21 cellular contexts compared by ENCODE assay signal in the genomic region with DNA sequence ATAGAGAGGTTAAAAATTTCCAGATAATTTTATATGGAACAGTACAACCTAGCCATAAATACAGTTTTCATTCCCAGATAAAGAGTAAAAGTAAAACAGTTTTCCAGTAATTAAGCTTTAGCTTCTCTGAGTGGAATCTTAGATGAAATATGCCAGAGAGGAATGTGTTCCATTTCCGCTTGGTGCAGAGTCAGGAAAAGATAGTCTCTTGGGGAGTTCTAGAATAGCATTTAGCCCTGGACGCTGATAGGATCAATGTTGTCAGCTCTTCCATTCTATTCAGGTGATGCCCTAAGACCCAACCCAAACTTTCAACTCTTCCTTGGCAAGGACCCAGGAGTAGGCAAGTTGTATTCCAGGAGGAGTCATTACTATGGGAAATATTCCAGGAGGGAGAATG. TPM values are rescaled to one million over a fixed set of nuclear protein-coding genes. Genes with fewer than 3 reads are reported as not detected.
DNase-seq lines count a peak whose midpoint lies in the region; ATAC-seq and TF ChIP-seq lines count a peak whose summit lies in the region.
"Had no signal": no experiment of that assay in that cellular context is flagged by ENCODE, and none has a peak within 500 bp of the region (broad histone marks: within the 10 kb centered on the region; RNA-seq: fewer than 3 reads in every experiment).

No MANE protein-coding gene starts in this region.

- H3K36me3 ChIP-seq in heart right ventricle (no peaks in the 10 kb centered on the region), SK-N-SH (replicated peaks in 1 of 2; ENCODE audit: control insufficient read depth in 1 of 2, insufficient read depth in 2 of 2, low read length in 1 of 2) (no peaks in the 10 kb centered on the region)

- CTCF ChIA-PET in SK-N-SH (lab: Yijun Ruan, JAX) = interaction anchor here (0.6 kb wide), 1 partner anchor 44 kb away, joined by 3 read pairs; no protein-coding TSS in a partner anchor

- H3K4me3 ChIP-seq in heart right ventricle = no peak overlapping the region
- H3K4me3 ChIP-seq in fibroblast of pulmonary artery (replicated peaks; ENCODE audit: low read depth, low read length) = no peak overlapping the region
- no peak overlapping the region for H3K4me3 ChIP-seq in SK-N-SH (ENCODE audit: low read depth in 2 of 2, low read length in 1 of 2)
- H3K4me3 ChIP-seq: GM23248 had no signal

- intact Hi-C loops in heart right ventricle (cut with DNase I) = no loop called here
- intact Hi-C loops in Right ventricle myocardium inferior (cut with DNase I) = no loop called here

- H3K4me1 Mint-ChIP-seq in chondrocyte (ENCODE audit: low read depth) = peaks cover 55% of the 10 kb centered on the region
- H3K4me1 Mint-ChIP-seq in activated T-cell treated with anti-CD3 and anti-CD28 coated beads, Interleukin-2, amount 50 U/mL, for 4 hours (ENCODE audit: low read depth) = no peaks in the 10 kb centered on the region
- H3K4me1 Mint-ChIP-seq: H9 had no signal

- DNase-seq in heart right ventricle = peak in 1 of 2 donors; percentile 3
- DNase-seq in Right ventricle myocardium inferior (ENCODE audit: missing footprints) = no peak
- DNase-seq in chondrocyte (ENCODE audit: low spot score) = no peak
- DNase-seq in fibroblast of pulmonary artery (ENCODE audit: low read depth) = peak; percentile 26
- DNase-seq in pulmonary artery endothelial cell (ENCODE audit: low read depth, low spot score) = peak; percentile 8
- no peak for DNase-seq in medulla oblongata (ENCODE audit: extremely low spot score)
- DNase-seq in activated T-cell treated with anti-CD3 and anti-CD28 coated beads, Interleukin-2, amount 50 U/mL, for 4 hours = no peak
- DNase-seq in SK-N-SH = no peak
- DNase-seq: 8988T, AML-193, DMS53, GM23248, H9, HFFc6, Kasumi-1, NCI-H1694, NCI-H2081, NCI-H2171, NCI-H524 treated with DMSO at 0.1 percent for 48 hours, NCI-H82 had no signal

- no peak for TF ChIP-seq CTCF in heart right ventricle (IDR thresholded peaks at IDR 0.05)
- no peak for TF ChIP-seq CTCF in chondrocyte (IDR thresholded peaks at IDR 0.05)
- TF ChIP-seq CTCF in fibroblast of pulmonary artery (IDR thresholded peaks at IDR 0.05; ENCODE audit: low read length, missing control alignments) = no peak
- no peak for TF ChIP-seq CTCF in SK-N-SH (IDR thresholded peaks at IDR 0.05)

- no peaks in the 10 kb centered on the region for H3K9me2 ChIP-seq in SK-N-SH

- H3K4me1 ChIP-seq in heart right ventricle = peaks cover 0 to 20% (median 10%) of the 10 kb centered on the region in 9 donors
- H3K4me1 ChIP-seq in SK-N-SH (ENCODE audit: control insufficient read depth in 1 of 2, insufficient read depth in 2 of 2, low read depth in 1 of 2, low read length in 1 of 2) = peaks cover 0 to 14% of the 10 kb centered on the region in 2 experiments; a peak in 2 of 4 replicates

- no peaks in the 10 kb centered on the region for H3K36me3 Mint-ChIP-seq in chondrocyte (ENCODE audit: low read depth)
- no peaks in the 10 kb centered on the region for H3K36me3 Mint-ChIP-seq in activated T-cell treated with anti-CD3 and anti-CD28 coated beads, Interleukin-2, amount 50 U/mL, for 4 hours (ENCODE audit: insufficient read depth)

- POLR2A ChIA-PET in SK-N-SH (lab: Yijun Ruan, JAX) = no interaction called here

- H3K27me3 ChIP-seq in heart right ventricle (peaks cover 0 to 4% (median 0%) of the 10 kb centered on the region in 7 donors), SK-N-SH (ENCODE audit: insufficient read depth) (no peaks in the 10 kb centered on the region)

- H3K9ac ChIP-seq in SK-N-SH = no peak overlapping the region
- H3K9ac ChIP-seq: GM23248 had no signal

- TF ChIP-seq RAD21 in SK-N-SH (IDR thresholded peaks at IDR 0.05; ENCODE audit: low read length) = no peak

- ATAC-seq in heart right ventricle = peak in 5 of 8 donors; percentile 42 to 72 (median 57)
- no peak for ATAC-seq in Right ventricle myocardium inferior
- ATAC-seq in activated T-cell treated with anti-CD3 and anti-CD28 coated beads, Interleukin-2, amount 50 U/mL, for 4 hours = no peak

- H3K27ac Mint-ChIP-seq in chondrocyte (ENCODE audit: unreplicated experiment) = peak overlapping the region; percentile 79
- H3K27ac Mint-ChIP-seq: H9, HFFc6 had no signal

- H3K4me2 ChIP-seq in SK-N-SH = no peak overlapping the region

- peak overlapping the region in 4 of 10 donors; percentile 32 to 68 (median 40) for H3K27ac ChIP-seq in heart right ventricle
- H3K27ac ChIP-seq in SK-N-SH (ENCODE audit: low read depth in 2 of 2, low read length in 1 of 2) = no peak overlapping the region
- H3K27ac ChIP-seq: C4-2B, GM23248 had no signal

- no peak for TF ChIP-seq EP300 in SK-N-SH (IDR thresholded peaks at IDR 0.05; ENCODE audit: borderline replicate concordance in 1 of 2, low read depth in 1 of 2, low read length in 1 of 2)

- H3K9me3 ChIP-seq in heart right ventricle (no peaks in the 10 kb centered on the region), SK-N-SH (no peaks in the 10 kb centered on the region)

- H3K79me2 ChIP-seq in SK-N-SH (ENCODE audit: insufficient read depth) = no peaks in the 10 kb centered on the region

- WGBS in heart right ventricle, 2 donors = 40 to 44% methylated on average over 2 of the region's 2 CpGs
- WGBS in SK-N-SH (ENCODE audit: low lambda C conversion rate) = 74% methylated on average over 2 of the region's 2 CpGs

- H3F3A ChIP-seq in SK-N-SH (replicated peaks; ENCODE audit: insufficient read depth) = no peaks in the 10 kb centered on the region

- no peaks in the 10 kb centered on the region for H3K9me3 Mint-ChIP-seq in chondrocyte (ENCODE audit: low read depth)
- H3K9me3 Mint-ChIP-seq in activated T-cell treated with anti-CD3 and anti-CD28 coated beads, Interleukin-2, amount 50 U/mL, for 4 hours = no peaks in the 10 kb centered on the region
- H3K9me3 Mint-ChIP-seq: H9, HFFc6 had no signal

- H2AFZ ChIP-seq in SK-N-SH (ENCODE audit: low read depth) = no peak overlapping the region
- H2AFZ ChIP-seq: GM23248 had no signal

- no peak overlapping the region for H3K4me3 Mint-ChIP-seq in chondrocyte (ENCODE audit: unreplicated experiment)
- H3K4me3 Mint-ChIP-seq in activated T-cell treated with anti-CD3 and anti-CD28 coated beads, Interleukin-2, amount 50 U/mL, for 4 hours = no peak overlapping the region
- H3K4me3 Mint-ChIP-seq: H9, HFFc6 had no signal

- H3K27me3 Mint-ChIP-seq in chondrocyte (ENCODE audit: low read depth) = peaks cover 3% of the 10 kb centered on the region
- H3K27me3 Mint-ChIP-seq in activated T-cell treated with anti-CD3 and anti-CD28 coated beads, Interleukin-2, amount 50 U/mL, for 4 hours (ENCODE audit: low read depth) = peaks cover 24% of the 10 kb centered on the region

- no peaks in the 10 kb centered on the region for H4K20me1 ChIP-seq in SK-N-SH (ENCODE audit: insufficient read depth)

TF ChIP-seq in SK-N-SH, 30 proteins besides CTCF, POLR2A, EP300 and RAD21 (continues in another document):
- TF ChIP-seq YY1 (IDR thresholded peaks at IDR 0.05; ENCODE audit: low read depth) (no peak), POLR2AphosphoS5 (IDR thresholded peaks at IDR 0.05; ENCODE audit: low read depth, low read length) (no peak), FOXM1 (IDR thresholded peaks at IDR 0.05; ENCODE audit: low read depth) (no peak), MEF2A (IDR thresholded peaks at IDR 0.05; ENCODE audit: borderline replicate concordance, low read depth) (no peak), TEAD4 (IDR thresholded peaks at IDR 0.05; ENCODE audit: borderline replicate concordance, insufficient read depth) (no peak), FOSL2 (IDR thresholded peaks at IDR 0.05; ENCODE audit: borderline replicate concordance, low read depth) (no peak), CHD2 (IDR thresholded peaks at IDR 0.05; ENCODE audit: low read length, partially characterized antibody) (no peak), SIN3A (IDR thresholded peaks at IDR 0.05; ENCODE audit: borderline replicate concordance, low read depth, low read length) (no peak), RCOR1 (IDR thresholded peaks at IDR 0.05; ENCODE audit: low read length) (no peak), TAF1 (IDR thresholded peaks at IDR 0.05; ENCODE audit: borderline replicate concordance, low read depth, low read length) (no peak), SMC3 (IDR thresholded peaks at IDR 0.05; ENCODE audit: low read depth, low read length) (no peak), TCF12 (IDR thresholded peaks at IDR 0.05) (no peak)
- TF ChIP-seq, protein P1, sequence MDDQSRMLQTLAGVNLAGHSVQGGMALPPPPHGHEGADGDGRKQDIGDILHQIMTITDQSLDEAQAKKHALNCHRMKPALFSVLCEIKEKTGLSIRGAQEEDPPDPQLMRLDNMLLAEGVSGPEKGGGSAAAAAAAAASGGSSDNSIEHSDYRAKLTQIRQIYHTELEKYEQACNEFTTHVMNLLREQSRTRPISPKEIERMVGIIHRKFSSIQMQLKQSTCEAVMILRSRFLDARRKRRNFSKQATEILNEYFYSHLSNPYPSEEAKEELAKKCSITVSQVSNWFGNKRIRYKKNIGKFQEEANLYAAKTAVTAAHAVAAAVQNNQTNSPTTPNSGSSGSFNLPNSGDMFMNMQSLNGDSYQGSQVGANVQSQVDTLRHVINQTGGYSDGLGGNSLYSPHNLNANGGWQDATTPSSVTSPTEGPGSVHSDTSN (IDR thresholded peaks at IDR 0.05) = no peak
- TF ChIP-seq, protein P2, sequence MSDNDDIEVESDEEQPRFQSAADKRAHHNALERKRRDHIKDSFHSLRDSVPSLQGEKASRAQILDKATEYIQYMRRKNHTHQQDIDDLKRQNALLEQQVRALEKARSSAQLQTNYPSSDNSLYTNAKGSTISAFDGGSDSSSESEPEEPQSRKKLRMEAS (IDR thresholded peaks at IDR 0.05; ENCODE audit: low read depth) = no peak

RNA-seq across cellular contexts. Expression of a gene that starts 30.9 kb away (rescaled TPM):
- 10 to 100 TPM in 3 of 10 donors, 1 to 10 TPM in 7; 7.7 to 12.5 (median 9.4) TPM for total RNA-seq in heart right ventricle
- polyA plus RNA-seq in heart right ventricle = 1 to 10 TPM; 4.9 to 5.3 TPM
- total RNA-seq in Right ventricle myocardium inferior = 7.4 TPM
- 16.3 to 27.3 TPM (median 26.0 TPM) in 3 replicates for total RNA-seq in chondrocyte
- 26.2 and 31.5 TPM in 2 replicates for total RNA-seq in pulmonary artery endothelial cell
- 1 to 10 TPM; 2.4 to 3.7 (median 2.7) TPM for total RNA-seq in activated T-cell treated with anti-CD3 and anti-CD28 coated beads, Interleukin-2, amount 50 U/mL, for 4 hours
- polyA plus RNA-seq in SK-N-SH (2012; rRNA removed) = 6.9 and 9.9 TPM in 2 replicates
- polyA plus RNA-seq in SK-N-SH (2012; cell fraction: cytosol; rRNA removed) = 3.7 and 5.7 TPM in 2 replicates
- polyA plus RNA-seq in SK-N-SH (2012; cell fraction: nucleus; rRNA removed) = 13.9 and 14.8 TPM in 2 replicates

RNA-seq across cellular contexts. Expression of a gene that starts 57.8 kb away (rescaled TPM):
- total RNA-seq in heart right ventricle (1 to 10 TPM in 6 of 10 donors, under 1 TPM in 4; 0.62 to 3.4 (median 1.1) TPM), Right ventricle myocardium inferior (1.2 TPM), chondrocyte (4.9 to 7.7 TPM (median 7.6 TPM) in 3 replicates), pulmonary artery endothelial cell (32.3 and 60.7 TPM in 2 replicates)
- polyA plus RNA-seq in heart right ventricle (under 1 TPM; 0.51 to 0.93 TPM), SK-N-SH (2012; rRNA removed) (3.8 and 4.6 TPM in 2 replicates)
- total RNA-seq in activated T-cell treated with anti-CD3 and anti-CD28 coated beads, Interleukin-2, amount 50 U/mL, for 4 hours = 1 to 10 TPM; 6.7 to 7.5 (median 7.4) TPM
- 2.5 and 3.5 TPM in 2 replicates for polyA plus RNA-seq in SK-N-SH (2012; cell fraction: cytosol; rRNA removed)
- polyA plus RNA-seq in SK-N-SH (2012; cell fraction: nucleus; rRNA removed) = 10.2 and 14.5 TPM in 2 replicates

Comparison
In these comparisons a context has a peak if more than half of its experiments do, and no peak if none do; other contexts are left out.
1. ATAC-seq: peak in heart right ventricle (5 of 8); none in Right ventricle myocardium inferior (single experiment) and activated T-cell treated with anti-CD3 and anti-CD28 coated beads, Interleukin-2, amount 50 U/mL, for 4 hours (0 of 2).
2. DNase-seq: peak in fibroblast of pulmonary artery (single experiment) and pulmonary artery endothelial cell (single experiment); none in Right ventricle myocardium inferior (single experiment), chondrocyte (single experiment), medulla oblongata (single experiment), activated T-cell treated with anti-CD3 and anti-CD28 coated beads, Interleukin-2, amount 50 U/mL, for 4 hours (single experiment) and SK-N-SH (single experiment).